ENCODE assay signal across 10 cellular contexts in the genomic region with DNA sequence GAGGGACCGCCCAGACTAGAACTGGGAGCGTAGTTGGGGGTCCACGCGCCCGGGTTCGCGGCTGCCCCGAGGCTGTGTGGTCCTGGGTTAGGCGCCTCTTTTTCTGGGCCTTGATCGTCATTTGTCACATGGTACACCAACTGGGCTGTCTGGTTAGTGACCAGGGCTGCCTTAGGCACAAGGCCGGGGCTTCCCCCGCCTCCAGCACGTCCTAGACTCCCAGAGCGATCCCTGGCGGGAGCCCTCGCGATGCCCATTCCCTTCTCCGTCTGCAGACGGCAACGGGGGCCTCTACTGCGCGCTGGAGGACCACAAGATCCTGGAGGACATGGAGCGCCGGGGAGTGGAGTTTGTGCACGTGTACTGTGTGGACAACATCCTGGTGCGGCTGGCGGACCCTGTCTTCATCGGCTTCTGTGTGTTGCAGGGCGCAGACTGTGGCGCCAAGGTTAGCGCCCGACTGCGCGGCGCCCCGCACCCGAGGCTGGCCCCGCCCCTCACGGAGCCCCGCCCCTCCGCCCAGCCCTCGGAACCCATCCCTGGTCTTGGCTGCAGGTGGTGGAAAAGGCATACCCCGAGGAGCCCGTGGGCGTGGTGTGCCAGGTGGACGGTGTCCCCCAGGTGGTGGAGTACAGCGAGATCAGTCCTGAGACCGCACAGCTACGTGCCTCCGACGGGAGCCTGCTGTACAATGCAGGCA. TPM values are rescaled to one million over a fixed set of nuclear protein-coding genes. Genes with fewer than 3 reads are reported as not detected.
DNase-seq lines count a peak whose midpoint lies in the region; ATAC-seq and TF ChIP-seq lines count a peak whose summit lies in the region.
"Had no signal": no experiment of that assay in that cellular context is flagged by ENCODE, and none has a peak within 500 bp of the region (broad histone marks: within the 10 kb centered on the region; RNA-seq: fewer than 3 reads in every experiment).

No MANE protein-coding gene starts in this region.

- peaks cover 11% of the 10 kb centered on the region for H3K4me1 Mint-ChIP-seq in memory B cell

- no peak overlapping the region for H2AFZ ChIP-seq in OCI-LY7 (ENCODE audit: low read length)

- H3K9me3 ChIP-seq in heart left ventricle = no peaks in the 10 kb centered on the region
- no peaks in the 10 kb centered on the region for H3K9me3 ChIP-seq in right atrium auricular region
- H3K9me3 ChIP-seq in vagina = no peaks in the 10 kb centered on the region
- H3K9me3 ChIP-seq in OCI-LY7 (ENCODE audit: low read length) = no peaks in the 10 kb centered on the region

- no peaks in the 10 kb centered on the region for H3K79me2 ChIP-seq in OCI-LY7 (ENCODE audit: insufficient read depth, low read depth, low read length)

- TF ChIP-seq CTCF in heart left ventricle (IDR thresholded peaks at IDR 0.05) (no peak), right atrium auricular region (IDR thresholded peaks at IDR 0.05) (no peak), astrocyte of the spinal cord (IDR thresholded peaks at IDR 0.05; ENCODE audit: low read depth, low read length) (no peak), vagina (IDR thresholded peaks at IDR 0.05) (no peak), OCI-LY7 (conservative IDR thresholded peaks at IDR 0.05; ENCODE audit: low read length) (no peak)

- no peak for DNase-seq in heart left ventricle
- no peak for DNase-seq in right atrium auricular region (ENCODE audit: low spot score)
- DNase-seq in astrocyte of the spinal cord (ENCODE audit: low read depth, low spot score) = no peak
- DNase-seq in memory B cell (ENCODE audit: low spot score in 2 of 2) = no peak
- no peak for DNase-seq in vagina (ENCODE audit: extremely low spot score in 2 of 2)
- DNase-seq in cortex of kidney (lab: John Stamatoyannopoulos, UW) = no peak
- no peak for DNase-seq in HEK293T (ENCODE audit: extremely low spot score)
- DNase-seq in OCI-LY7 (ENCODE audit: low spot score) = no peak
- DNase-seq: DND-41; stimulated activated CD4-positive, alpha-beta T cell treated with anti-CD3 and anti-CD28 coated beads, Interleukin-2, amount 100 ng/mL, for 24 hours had no signal

- H3K27ac ChIP-seq in heart left ventricle (peak overlapping the region in 1 of 12 donors; percentile 76), right atrium auricular region (peak overlapping the region in 1 of 2 donors; percentile 78), vagina (no peak overlapping the region), OCI-LY7 (ENCODE audit: low read depth, low read length, poor library complexity, severe bottlenecking) (no peak overlapping the region)

- no peaks in the 10 kb centered on the region for H3K9me2 ChIP-seq in OCI-LY7 (ENCODE audit: insufficient read depth, low read length)

- H3K36me3 Mint-ChIP-seq in memory B cell = peaks cover 3% of the 10 kb centered on the region

- H3K9me3 Mint-ChIP-seq in memory B cell = no peaks in the 10 kb centered on the region

- ATAC-seq in heart left ventricle (no peak), memory B cell (ENCODE audit: low read depth) (no peak)

- H3K4me3 Mint-ChIP-seq in memory B cell = peak overlapping the region; percentile 80

- H3K27me3 ChIP-seq in heart left ventricle (no peaks in the 10 kb centered on the region), right atrium auricular region (no peaks in the 10 kb centered on the region), vagina (no peaks in the 10 kb centered on the region)

- H3K36me3 ChIP-seq in heart left ventricle (peaks cover 0 to 50% (median 40%) of the 10 kb centered on the region in 9 donors), right atrium auricular region (peaks cover 41% of the 10 kb centered on the region), vagina (peaks cover 0 to 34% of the 10 kb centered on the region in 2 donors), OCI-LY7 (ENCODE audit: insufficient read depth, low read length) (no peaks in the 10 kb centered on the region)

- POLR2A ChIA-PET in HEK293T (lab: Yijun Ruan, JAX) (no interaction called here), OCI-LY7 (lab: Charles Lee) (no interaction called here)

- no peak overlapping the region for H3K27ac Mint-ChIP-seq in memory B cell

- no peak for TF ChIP-seq POLR2A in heart left ventricle (IDR thresholded peaks at IDR 0.05)
- TF ChIP-seq POLR2A in vagina (IDR thresholded peaks at IDR 0.05) = no peak

- H3K27me3 Mint-ChIP-seq in memory B cell = no peaks in the 10 kb centered on the region

- no peak overlapping the region; the same call in 1 of the 2 replicates for H3K4me2 ChIP-seq in OCI-LY7 (ENCODE audit: low read length)

- in situ Hi-C loops in astrocyte of the spinal cord (cut with HindIII; ENCODE audit: low sequenced_read_pairs) = no loop called here

- no TSS peak for BruUV-seq in OCI-LY7 (replicated peaks; lab: Mats Ljungman, UMichigan)

- intact Hi-C loops in heart left ventricle (cut with DNase I) = no loop called here
- intact Hi-C loops in vagina (cut with DNase I) = no loop called here
- intact Hi-C loops in OCI-LY7 (cut with micrococcal nuclease; ENCODE audit: unreplicated experiment) = no loop called here

- no peaks in the 10 kb centered on the region for H4K20me1 ChIP-seq in OCI-LY7 (ENCODE audit: insufficient read depth, low read length)

- CTCF ChIA-PET in HEK293T (lab: Yijun Ruan, JAX) = no interaction called here
- CTCF ChIA-PET in OCI-LY7 (lab: Charles Lee; ENCODE audit: unreplicated experiment) = no interaction called here

- H3K4me3 ChIP-seq in heart left ventricle = peak overlapping the region in 8 of 12 donors; percentile 60 to 85 (median 76)
- peak overlapping the region in 1 of 2 donors; percentile 74 for H3K4me3 ChIP-seq in right atrium auricular region
- peak overlapping the region; percentile 58 for H3K4me3 ChIP-seq in astrocyte of the spinal cord (ENCODE audit: low read depth, low read length)
- peak overlapping the region; percentile 68 to 77 for H3K4me3 ChIP-seq in vagina
- no peak overlapping the region for H3K4me3 ChIP-seq in OCI-LY7 (ENCODE audit: low read depth, low read length, poor library complexity, severe bottlenecking)

- peaks cover 0 to 32% (median 11%) of the 10 kb centered on the region in 12 donors for H3K4me1 ChIP-seq in heart left ventricle
- H3K4me1 ChIP-seq in right atrium auricular region = peaks cover 0 to 32% of the 10 kb centered on the region in 2 donors
- H3K4me1 ChIP-seq in vagina = peaks cover 39% of the 10 kb centered on the region
- H3K4me1 ChIP-seq in OCI-LY7 (ENCODE audit: insufficient read depth, low read length, poor library complexity, severe bottlenecking) = peaks cover 18% of the 10 kb centered on the region

- WGBS in heart left ventricle, 4 donors = 73 to 83% (median 76%) methylated on average over 13 to 51 of the region's 51 CpGs

TF ChIP-seq in HEK293T, 16 proteins besides CTCF, POLR2A, EP300 and RAD21:
- TF ChIP-seq FOXK2 (IDR thresholded peaks at IDR 0.05) (no peak), LEF1 (IDR thresholded peaks at IDR 0.05; ENCODE audit: borderline replicate concordance) (no peak), NFRKB (IDR thresholded peaks at IDR 0.05) (no peak), HDGF (IDR thresholded peaks at IDR 0.05; ENCODE audit: borderline replicate concordance) (no peak), L3MBTL2 (conservative IDR thresholded peaks at IDR 0.05) (no peak), BHLHE40 (IDR thresholded peaks at IDR 0.05; ENCODE audit: borderline replicate concordance) (no peak), ZNF384 (IDR thresholded peaks at IDR 0.05) (no peak), FOXA1 (IDR thresholded peaks at IDR 0.05) (no peak), SUZ12 (IDR thresholded peaks at IDR 0.05) (no peak), CTBP1 (IDR thresholded peaks at IDR 0.05; ENCODE audit: borderline replicate concordance) (no peak), FOXM1 (IDR thresholded peaks at IDR 0.05; ENCODE audit: borderline replicate concordance) (no peak), ARNT (IDR thresholded peaks at IDR 0.05) (no peak), SP1 (IDR thresholded peaks at IDR 0.05) (no peak)
- TF ChIP-seq, protein P1, sequence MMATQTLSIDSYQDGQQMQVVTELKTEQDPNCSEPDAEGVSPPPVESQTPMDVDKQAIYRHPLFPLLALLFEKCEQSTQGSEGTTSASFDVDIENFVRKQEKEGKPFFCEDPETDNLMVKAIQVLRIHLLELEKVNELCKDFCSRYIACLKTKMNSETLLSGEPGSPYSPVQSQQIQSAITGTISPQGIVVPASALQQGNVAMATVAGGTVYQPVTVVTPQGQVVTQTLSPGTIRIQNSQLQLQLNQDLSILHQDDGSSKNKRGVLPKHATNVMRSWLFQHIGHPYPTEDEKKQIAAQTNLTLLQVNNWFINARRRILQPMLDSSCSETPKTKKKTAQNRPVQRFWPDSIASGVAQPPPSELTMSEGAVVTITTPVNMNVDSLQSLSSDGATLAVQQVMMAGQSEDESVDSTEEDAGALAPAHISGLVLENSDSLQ (IDR thresholded peaks at IDR 0.05) = no peak

RNA-seq across cellular contexts. Expression of a gene that starts 1.5 kb away (rescaled TPM):
- 10 to 100 TPM in 4 of 9 donors, 1 to 10 TPM in 5; 5.9 to 15.1 (median 9.4) TPM for total RNA-seq in heart left ventricle
- polyA plus RNA-seq in heart left ventricle = 10 to 100 TPM in 1 of 2 donors, 1 to 10 TPM in 1; 3.9 to 12.4 TPM
- 1 to 10 TPM; 4.3 to 6.3 TPM for total RNA-seq in right atrium auricular region
- 13.3 TPM for total RNA-seq in vagina
- 5.3 and 5.7 TPM in 2 replicates for total RNA-seq in OCI-LY7 (2014; rRNA removed; shearing (Covaris generic))
- total RNA-seq in OCI-LY7 (2022) = 12.3 and 16.7 TPM in 2 replicates

RNA-seq across cellular contexts. Expression of a gene that starts 7.9 kb away (rescaled TPM):
- total RNA-seq in heart left ventricle (10 to 100 TPM; 17.6 to 40.6 (median 21.7) TPM), right atrium auricular region (10 to 100 TPM; 20.9 to 26.8 TPM), vagina (34.1 TPM), OCI-LY7 (2022) (38.8 and 43.4 TPM in 2 replicates)
- 10 to 100 TPM; 26.7 to 29.5 TPM for polyA plus RNA-seq in heart left ventricle
- total RNA-seq in OCI-LY7 (2014; rRNA removed; shearing (Covaris generic)) = 22.5 and 32.7 TPM in 2 replicates

RNA-seq across cellular contexts. Expression of a gene that starts 8.5 kb away (rescaled TPM):
- total RNA-seq in heart left ventricle = 1 to 10 TPM in 1 of 9 donors, under 1 TPM in 8; 0.09 to 2.0 (median 0.20) TPM
- polyA plus RNA-seq in heart left ventricle = under 1 TPM; 0.15 to 0.22 TPM
- under 1 TPM; 0.12 to 0.63 TPM for total RNA-seq in right atrium auricular region
- total RNA-seq in vagina = 2.7 TPM
- total RNA-seq in OCI-LY7 (2014; rRNA removed; shearing (Covaris generic)) = 65.9 and 74.0 TPM in 2 replicates
- 51.4 and 57.2 TPM in 2 replicates for total RNA-seq in OCI-LY7 (2022)

RNA-seq across cellular contexts. Expression of a gene that starts 25.0 kb away (rescaled TPM):
- total RNA-seq in heart left ventricle (1 to 10 TPM in 8 of 9 donors, under 1 TPM in 1; 0.85 to 2.9 (median 1.2) TPM), right atrium auricular region (under 1 TPM; 0.41 to 0.67 TPM), vagina (4.9 TPM), OCI-LY7 (2022) (not detected in 2 replicates)
- polyA plus RNA-seq in heart left ventricle = 1 to 10 TPM in 1 of 2 donors, under 1 TPM in 1; 0.50 to 1.2 TPM
- 0.16 TPM in 1 of 2 replicates, not detected in the other for total RNA-seq in OCI-LY7 (2014; rRNA removed; shearing (Covaris generic))

RNA-seq across cellular contexts. Expression of a gene that starts 32.9 kb away (rescaled TPM):
- 100 to 1,000 TPM in 1 of 9 donors, 10 to 100 TPM in 8; 45.1 to 114 (median 55.1) TPM for total RNA-seq in heart left ventricle
- polyA plus RNA-seq in heart left ventricle = 10 to 100 TPM; 38.4 to 71.7 TPM
- 10 to 100 TPM; 49.7 to 57.8 TPM for total RNA-seq in right atrium auricular region
- total RNA-seq in vagina = 67.5 TPM
- total RNA-seq in OCI-LY7 (2014; rRNA removed; shearing (Covaris generic)) = 0.21 and 0.32 TPM in 2 replicates
- 0.38 and 0.39 TPM in 2 replicates for total RNA-seq in OCI-LY7 (2022)

Comparison
In these comparisons a context has a peak if more than half of its experiments do, and no peak if none do; other contexts are left out.
1. RNA of a gene that starts 8.5 kb away (total RNA-seq): 51.4 to 74.0 TPM in OCI-LY7; 2.7 TPM in vagina (single experiment), 0.12 to 0.63 TPM in right atrium auricular region and 0.09 to 2.0 TPM in heart left ventricle; every median in the first group is over 10 times any median in the second.